In the genomic region with DNA sequence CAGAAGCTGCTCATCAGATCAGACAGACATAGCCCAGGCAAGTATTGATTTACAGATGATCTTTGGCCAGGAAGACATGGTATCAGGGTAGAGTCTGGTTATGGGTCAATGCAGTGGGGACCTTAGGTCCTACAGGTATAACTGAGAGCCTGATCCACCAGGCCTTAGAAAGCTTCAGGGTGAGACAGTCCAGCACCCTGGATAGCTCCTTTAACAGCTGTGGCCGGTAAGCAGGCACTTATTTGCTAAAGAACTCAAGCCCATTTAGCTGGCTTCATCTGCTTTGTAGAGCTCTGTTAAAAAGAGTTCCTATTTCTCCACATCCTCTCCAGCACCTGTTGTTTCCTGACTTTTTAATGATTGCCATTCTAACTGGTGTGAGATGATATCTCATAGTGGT, we compare ENCODE assay signal across 9 cellular contexts. TPM values are rescaled to one million over a fixed set of nuclear protein-coding genes. Genes with fewer than 3 reads are reported as not detected.
DNase-seq lines count a peak whose midpoint lies in the region; ATAC-seq and TF ChIP-seq lines count a peak whose summit lies in the region.
"Had no signal": no experiment of that assay in that cellular context is flagged by ENCODE, and none has a peak within 500 bp of the region (broad histone marks: within the 10 kb centered on the region; RNA-seq: fewer than 3 reads in every experiment).

No MANE protein-coding gene starts in this region.

- H3K4me3 ChIP-seq in NB4 (ENCODE audit: low read depth, low read length): no peak overlapping the region

- H3K4me3 Mint-ChIP-seq in nephron progenitor cell: no peak overlapping the region
- no peak overlapping the region for H3K4me3 Mint-ChIP-seq in activated T-helper 1 cell treated with anti-CD3 and anti-CD28 coated beads, Interleukin-12 subunit alpha, Interleukin-12 subunit beta, Interleukin-2, Interleukin-4 antibody, amounts not matched to agents 30 ng/mL and 10 ng/mL and 1 ng/mL, durations not matched to agents 14 hours and 24 hours and 36 hours

- no peak for ATAC-seq in sciatic nerve

- H3K27me3 Mint-ChIP-seq in nephron progenitor cell (ENCODE audit: low read depth, poor library complexity): peaks cover 3% of the 10 kb centered on the region
- no peaks in the 10 kb centered on the region for H3K27me3 Mint-ChIP-seq in activated T-helper 1 cell treated with anti-CD3 and anti-CD28 coated beads, Interleukin-12 subunit alpha, Interleukin-12 subunit beta, Interleukin-2, Interleukin-4 antibody, amounts not matched to agents 30 ng/mL and 10 ng/mL and 1 ng/mL, durations not matched to agents 14 hours and 24 hours and 36 hours (ENCODE audit: insufficient read depth)

- no peak for TF ChIP-seq POLR2A in NB4 (IDR thresholded peaks at IDR 0.05; ENCODE audit: extremely low read depth, insufficient read length)

- no peaks in the 10 kb centered on the region for H3K36me3 Mint-ChIP-seq in nephron progenitor cell (ENCODE audit: low read depth)
- H3K36me3 Mint-ChIP-seq in activated T-helper 1 cell treated with anti-CD3 and anti-CD28 coated beads, Interleukin-12 subunit alpha, Interleukin-12 subunit beta, Interleukin-2, Interleukin-4 antibody, amounts not matched to agents 30 ng/mL and 10 ng/mL and 1 ng/mL, durations not matched to agents 14 hours and 24 hours and 36 hours (ENCODE audit: low read depth): no peaks in the 10 kb centered on the region

- intact Hi-C loops in sciatic nerve (cut with DNase I): no loop called here
- intact Hi-C loops in activated T-helper 1 cell treated with anti-CD3 and anti-CD28 coated beads, Interleukin-12 subunit alpha, Interleukin-12 subunit beta, Interleukin-2, Interleukin-4 antibody, amounts not matched to agents 30 ng/mL and 10 ng/mL and 1 ng/mL, durations not matched to agents 14 hours and 24 hours and 36 hours (cut with micrococcal nuclease): no loop called here

- no peaks in the 10 kb centered on the region for H3K9me3 Mint-ChIP-seq in nephron progenitor cell
- no peaks in the 10 kb centered on the region for H3K9me3 Mint-ChIP-seq in activated T-helper 1 cell treated with anti-CD3 and anti-CD28 coated beads, Interleukin-12 subunit alpha, Interleukin-12 subunit beta, Interleukin-2, Interleukin-4 antibody, amounts not matched to agents 30 ng/mL and 10 ng/mL and 1 ng/mL, durations not matched to agents 14 hours and 24 hours and 36 hours

- no peaks in the 10 kb centered on the region for H3K4me1 Mint-ChIP-seq in nephron progenitor cell
- H3K4me1 Mint-ChIP-seq in activated T-helper 1 cell treated with anti-CD3 and anti-CD28 coated beads, Interleukin-12 subunit alpha, Interleukin-12 subunit beta, Interleukin-2, Interleukin-4 antibody, amounts not matched to agents 30 ng/mL and 10 ng/mL and 1 ng/mL, durations not matched to agents 14 hours and 24 hours and 36 hours (ENCODE audit: low read depth): no peaks in the 10 kb centered on the region

- TF ChIP-seq CTCF in NB4 (IDR thresholded peaks at IDR 0.05; ENCODE audit: low read depth, low read length): no peak
- TF ChIP-seq CTCF in nephron progenitor cell (IDR thresholded peaks at IDR 0.05): no peak

- DNase-seq in HCEC 1CT (peak; percentile 27), NB4 (ENCODE audit: low read depth) (peak; percentile 49), dermis microvascular lymphatic vessel endothelial cell (ENCODE audit: low read depth in 2 of 2) (peak; percentile 14 to 62), nephron progenitor cell (peak; percentile 71), sciatic nerve (ENCODE audit: low spot score) (no peak), DMS153 treated with DMSO at 0.1 percent for 48 hours (lab: John Stamatoyannopoulos, UW; ENCODE audit: unreplicated experiment) (no peak), NCI-H1092 (lab: John Stamatoyannopoulos, UW) (no peak)
- no peak for DNase-seq in activated T-helper 1 cell treated with anti-CD3 and anti-CD28 coated beads, Interleukin-12 subunit alpha, Interleukin-12 subunit beta, Interleukin-2, Interleukin-4 antibody, amounts not matched to agents 30 ng/mL and 10 ng/mL and 1 ng/mL, durations not matched to agents 14 hours and 24 hours and 36 hours (ENCODE audit: low spot score)
- DNase-seq: NCI-H1436 treated with DMSO at 0.1 percent for 48 hours had no signal

- H3K27ac Mint-ChIP-seq in nephron progenitor cell: no peak overlapping the region
- no peak overlapping the region for H3K27ac Mint-ChIP-seq in activated T-helper 1 cell treated with anti-CD3 and anti-CD28 coated beads, Interleukin-12 subunit alpha, Interleukin-12 subunit beta, Interleukin-2, Interleukin-4 antibody, amounts not matched to agents 30 ng/mL and 10 ng/mL and 1 ng/mL, durations not matched to agents 14 hours and 24 hours and 36 hours

RNA-seq across cellular contexts. Expression of gene ESR1, which starts 39.6 kb away (rescaled TPM):
- total RNA-seq in dermis microvascular lymphatic vessel endothelial cell: not detected in 2 replicates
- total RNA-seq in sciatic nerve: 16.5 TPM
- 0.34 and 0.78 TPM in 2 replicates for total RNA-seq in activated T-helper 1 cell treated with anti-CD3 and anti-CD28 coated beads, Interleukin-12 subunit alpha, Interleukin-12 subunit beta, Interleukin-2, Interleukin-4 antibody, amounts not matched to agents 30 ng/mL and 10 ng/mL and 1 ng/mL, durations not matched to agents 14 hours and 24 hours and 36 hours

Comparison
In these comparisons a context has a peak if more than half of its experiments do, and no peak if none do; other contexts are left out.
1. DNase-seq: peak in HCEC 1CT (single experiment), NB4 (single experiment), dermis microvascular lymphatic vessel endothelial cell (2 of 2) and nephron progenitor cell (single experiment); none in sciatic nerve (single experiment), DMS153 treated with DMSO at 0.1 percent for 48 hours (single experiment), NCI-H1092 (single experiment) and activated T-helper 1 cell treated with anti-CD3 and anti-CD28 coated beads, Interleukin-12 subunit alpha, Interleukin-12 subunit beta, Interleukin-2, Interleukin-4 antibody, amounts not matched to agents 30 ng/mL and 10 ng/mL and 1 ng/mL, durations not matched to agents 14 hours and 24 hours and 36 hours (single experiment).